ENCODE assay signal across 1 cellular context in the genomic region with DNA sequence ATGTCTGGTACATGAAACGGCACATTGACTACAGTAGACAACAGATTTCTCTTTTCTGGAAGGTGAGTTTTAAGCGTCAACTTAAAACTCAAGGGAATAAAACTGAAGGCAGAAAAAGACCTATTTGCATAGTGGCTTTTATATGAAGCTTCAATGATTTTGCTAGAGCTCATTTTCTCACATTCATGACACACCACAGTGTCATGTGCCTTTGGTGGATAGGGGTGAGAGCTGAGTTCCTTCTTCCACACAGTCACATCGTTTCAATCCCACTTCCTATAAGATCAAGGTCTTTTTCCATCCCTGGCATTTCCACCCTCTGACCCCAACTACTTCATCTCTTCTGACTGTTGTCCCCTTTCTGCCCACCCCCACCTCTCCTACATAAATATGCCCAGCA.
TF ChIP-seq lines count a peak whose summit lies in the region.

No MANE protein-coding gene starts in this region.

TF ChIP-seq in GM12878, 131 proteins besides CTCF, POLR2A, EP300 and RAD21 (continued from another document and continues in another):
- TF ChIP-seq, protein P1, sequence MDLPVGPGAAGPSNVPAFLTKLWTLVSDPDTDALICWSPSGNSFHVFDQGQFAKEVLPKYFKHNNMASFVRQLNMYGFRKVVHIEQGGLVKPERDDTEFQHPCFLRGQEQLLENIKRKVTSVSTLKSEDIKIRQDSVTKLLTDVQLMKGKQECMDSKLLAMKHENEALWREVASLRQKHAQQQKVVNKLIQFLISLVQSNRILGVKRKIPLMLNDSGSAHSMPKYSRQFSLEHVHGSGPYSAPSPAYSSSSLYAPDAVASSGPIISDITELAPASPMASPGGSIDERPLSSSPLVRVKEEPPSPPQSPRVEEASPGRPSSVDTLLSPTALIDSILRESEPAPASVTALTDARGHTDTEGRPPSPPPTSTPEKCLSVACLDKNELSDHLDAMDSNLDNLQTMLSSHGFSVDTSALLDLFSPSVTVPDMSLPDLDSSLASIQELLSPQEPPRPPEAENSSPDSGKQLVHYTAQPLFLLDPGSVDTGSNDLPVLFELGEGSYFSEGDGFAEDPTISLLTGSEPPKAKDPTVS (IDR thresholded peaks at IDR 0.05; ENCODE audit: low read depth, low read length): no peak
- TF ChIP-seq CBFB (IDR thresholded peaks at IDR 0.05; ENCODE audit: low read depth): no peak
- TF ChIP-seq, protein P2, sequence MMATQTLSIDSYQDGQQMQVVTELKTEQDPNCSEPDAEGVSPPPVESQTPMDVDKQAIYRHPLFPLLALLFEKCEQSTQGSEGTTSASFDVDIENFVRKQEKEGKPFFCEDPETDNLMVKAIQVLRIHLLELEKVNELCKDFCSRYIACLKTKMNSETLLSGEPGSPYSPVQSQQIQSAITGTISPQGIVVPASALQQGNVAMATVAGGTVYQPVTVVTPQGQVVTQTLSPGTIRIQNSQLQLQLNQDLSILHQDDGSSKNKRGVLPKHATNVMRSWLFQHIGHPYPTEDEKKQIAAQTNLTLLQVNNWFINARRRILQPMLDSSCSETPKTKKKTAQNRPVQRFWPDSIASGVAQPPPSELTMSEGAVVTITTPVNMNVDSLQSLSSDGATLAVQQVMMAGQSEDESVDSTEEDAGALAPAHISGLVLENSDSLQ (IDR thresholded peaks at IDR 0.05): no peak
- TF ChIP-seq, protein P3, sequence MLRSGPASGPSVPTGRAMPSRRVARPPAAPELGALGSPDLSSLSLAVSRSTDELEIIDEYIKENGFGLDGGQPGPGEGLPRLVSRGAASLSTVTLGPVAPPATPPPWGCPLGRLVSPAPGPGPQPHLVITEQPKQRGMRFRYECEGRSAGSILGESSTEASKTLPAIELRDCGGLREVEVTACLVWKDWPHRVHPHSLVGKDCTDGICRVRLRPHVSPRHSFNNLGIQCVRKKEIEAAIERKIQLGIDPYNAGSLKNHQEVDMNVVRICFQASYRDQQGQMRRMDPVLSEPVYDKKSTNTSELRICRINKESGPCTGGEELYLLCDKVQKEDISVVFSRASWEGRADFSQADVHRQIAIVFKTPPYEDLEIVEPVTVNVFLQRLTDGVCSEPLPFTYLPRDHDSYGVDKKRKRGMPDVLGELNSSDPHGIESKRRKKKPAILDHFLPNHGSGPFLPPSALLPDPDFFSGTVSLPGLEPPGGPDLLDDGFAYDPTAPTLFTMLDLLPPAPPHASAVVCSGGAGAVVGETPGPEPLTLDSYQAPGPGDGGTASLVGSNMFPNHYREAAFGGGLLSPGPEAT (IDR thresholded peaks at IDR 0.05; ENCODE audit: low read depth): peak; percentile 84
- peak; percentile 94 for TF ChIP-seq IKZF1 (conservative IDR thresholded peaks at IDR 0.05)
- TF ChIP-seq JUND (IDR thresholded peaks at IDR 0.05; ENCODE audit: low read depth, low read length): no peak; the same call in 1 of the 2 replicates
- peak; percentile 89 for TF ChIP-seq RAD51 (IDR thresholded peaks at IDR 0.05)
- peak; percentile 46; the same call in 1 of the 2 replicates for TF ChIP-seq NBN (IDR thresholded peaks at IDR 0.05)
- no peak for TF ChIP-seq NFXL1 (IDR thresholded peaks at IDR 0.05; ENCODE audit: borderline replicate concordance)
- TF ChIP-seq ZNF24 (IDR thresholded peaks at IDR 0.05): peak; percentile 87
- TF ChIP-seq TARDBP (IDR thresholded peaks at IDR 0.05; ENCODE audit: borderline replicate concordance): no peak
- TF ChIP-seq, protein P4, sequence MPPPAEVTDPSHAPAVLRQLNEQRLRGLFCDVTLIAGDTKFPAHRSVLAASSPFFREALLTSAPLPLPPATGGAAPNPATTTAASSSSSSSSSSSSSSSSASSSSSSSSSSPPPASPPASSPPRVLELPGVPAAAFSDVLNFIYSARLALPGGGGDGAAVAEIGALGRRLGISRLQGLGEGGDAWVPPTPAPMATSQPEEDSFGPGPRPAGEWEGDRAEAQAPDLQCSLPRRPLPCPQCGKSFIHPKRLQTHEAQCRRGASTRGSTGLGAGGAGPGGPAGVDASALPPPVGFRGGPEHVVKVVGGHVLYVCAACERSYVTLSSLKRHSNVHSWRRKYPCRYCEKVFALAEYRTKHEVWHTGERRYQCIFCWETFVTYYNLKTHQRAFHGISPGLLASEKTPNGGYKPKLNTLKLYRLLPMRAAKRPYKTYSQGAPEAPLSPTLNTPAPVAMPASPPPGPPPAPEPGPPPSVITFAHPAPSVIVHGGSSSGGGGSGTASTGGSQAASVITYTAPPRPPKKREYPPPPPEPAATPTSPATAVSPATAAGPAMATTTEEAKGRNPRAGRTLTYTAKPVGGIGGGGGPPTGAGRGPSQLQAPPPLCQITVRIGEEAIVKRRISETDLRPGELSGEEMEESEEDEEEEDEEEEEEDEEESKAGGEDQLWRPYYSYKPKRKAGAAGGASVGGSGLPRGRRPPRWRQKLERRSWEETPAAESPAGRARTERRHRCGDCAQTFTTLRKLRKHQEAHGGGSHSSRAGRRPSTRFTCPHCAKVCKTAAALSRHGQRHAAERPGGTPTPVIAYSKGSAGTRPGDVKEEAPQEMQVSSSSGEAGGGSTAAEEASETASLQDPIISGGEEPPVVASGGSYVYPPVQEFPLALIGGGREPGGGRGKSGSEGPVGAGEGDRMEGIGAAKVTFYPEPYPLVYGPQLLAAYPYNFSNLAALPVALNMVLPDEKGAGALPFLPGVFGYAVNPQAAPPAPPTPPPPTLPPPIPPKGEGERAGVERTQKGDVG (CRISPR knock-in tag; IDR thresholded peaks at IDR 0.05): no peak
- no peak for TF ChIP-seq RELA (IDR thresholded peaks at IDR 0.05; ENCODE audit: borderline replicate concordance, partially characterized antibody)
- no peak; the same call in 1 of the 2 replicates for TF ChIP-seq JUNB (IDR thresholded peaks at IDR 0.05)
- no peak for TF ChIP-seq TAF1 (IDR thresholded peaks at IDR 0.05; ENCODE audit: borderline replicate concordance, low read depth, low read length)
- TF ChIP-seq SIN3A (IDR thresholded peaks at IDR 0.05; ENCODE audit: low read depth, low read length): no peak
- TF ChIP-seq ZNF384 (IDR thresholded peaks at IDR 0.05; ENCODE audit: borderline replicate concordance, low read depth, low read length): no peak
- TF ChIP-seq RFX5 (IDR thresholded peaks at IDR 0.05; ENCODE audit: low read depth, low read length): no peak
- TF ChIP-seq MEF2B (IDR thresholded peaks at IDR 0.05; ENCODE audit: partially characterized antibody, poor library complexity, severe bottlenecking): peak; percentile 89
- TF ChIP-seq CREB1 (IDR thresholded peaks at IDR 0.05; ENCODE audit: low read depth): no peak
- TF ChIP-seq EGR1 (IDR thresholded peaks at IDR 0.05; ENCODE audit: borderline replicate concordance in 1 of 2, low read depth in 2 of 2, low read length in 2 of 2): no peak
- no peak for TF ChIP-seq NRF1 (conservative IDR thresholded peaks at IDR 0.05; ENCODE audit: low read depth, low read length)
- peak; percentile 82 for TF ChIP-seq ATF7 (IDR thresholded peaks at IDR 0.05; ENCODE audit: low read depth)
- no peak for TF ChIP-seq SP1 (IDR thresholded peaks at IDR 0.05; ENCODE audit: low read depth, low read length)
- 0 out of 2 replicates have a peak, but pooled peaks have one; percentile 49 for TF ChIP-seq RCOR1 (conservative IDR thresholded peaks at IDR 0.05; ENCODE audit: low read depth, low read length)
- TF ChIP-seq, protein P5, sequence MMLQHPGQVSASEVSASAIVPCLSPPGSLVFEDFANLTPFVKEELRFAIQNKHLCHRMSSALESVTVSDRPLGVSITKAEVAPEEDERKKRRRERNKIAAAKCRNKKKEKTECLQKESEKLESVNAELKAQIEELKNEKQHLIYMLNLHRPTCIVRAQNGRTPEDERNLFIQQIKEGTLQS (IDR thresholded peaks at IDR 0.05; ENCODE audit: borderline replicate concordance, extremely low read depth, low read depth, low read length): no peak
- TF ChIP-seq CHD2 (IDR thresholded peaks at IDR 0.05; ENCODE audit: borderline replicate concordance, low read depth, low read length): peak; percentile 56; the same call in 1 of the 2 replicates
- no peak for TF ChIP-seq SUPT20H (IDR thresholded peaks at IDR 0.05; ENCODE audit: borderline replicate concordance, control insufficient read depth, low read depth, low read length)
- TF ChIP-seq, protein P6, sequence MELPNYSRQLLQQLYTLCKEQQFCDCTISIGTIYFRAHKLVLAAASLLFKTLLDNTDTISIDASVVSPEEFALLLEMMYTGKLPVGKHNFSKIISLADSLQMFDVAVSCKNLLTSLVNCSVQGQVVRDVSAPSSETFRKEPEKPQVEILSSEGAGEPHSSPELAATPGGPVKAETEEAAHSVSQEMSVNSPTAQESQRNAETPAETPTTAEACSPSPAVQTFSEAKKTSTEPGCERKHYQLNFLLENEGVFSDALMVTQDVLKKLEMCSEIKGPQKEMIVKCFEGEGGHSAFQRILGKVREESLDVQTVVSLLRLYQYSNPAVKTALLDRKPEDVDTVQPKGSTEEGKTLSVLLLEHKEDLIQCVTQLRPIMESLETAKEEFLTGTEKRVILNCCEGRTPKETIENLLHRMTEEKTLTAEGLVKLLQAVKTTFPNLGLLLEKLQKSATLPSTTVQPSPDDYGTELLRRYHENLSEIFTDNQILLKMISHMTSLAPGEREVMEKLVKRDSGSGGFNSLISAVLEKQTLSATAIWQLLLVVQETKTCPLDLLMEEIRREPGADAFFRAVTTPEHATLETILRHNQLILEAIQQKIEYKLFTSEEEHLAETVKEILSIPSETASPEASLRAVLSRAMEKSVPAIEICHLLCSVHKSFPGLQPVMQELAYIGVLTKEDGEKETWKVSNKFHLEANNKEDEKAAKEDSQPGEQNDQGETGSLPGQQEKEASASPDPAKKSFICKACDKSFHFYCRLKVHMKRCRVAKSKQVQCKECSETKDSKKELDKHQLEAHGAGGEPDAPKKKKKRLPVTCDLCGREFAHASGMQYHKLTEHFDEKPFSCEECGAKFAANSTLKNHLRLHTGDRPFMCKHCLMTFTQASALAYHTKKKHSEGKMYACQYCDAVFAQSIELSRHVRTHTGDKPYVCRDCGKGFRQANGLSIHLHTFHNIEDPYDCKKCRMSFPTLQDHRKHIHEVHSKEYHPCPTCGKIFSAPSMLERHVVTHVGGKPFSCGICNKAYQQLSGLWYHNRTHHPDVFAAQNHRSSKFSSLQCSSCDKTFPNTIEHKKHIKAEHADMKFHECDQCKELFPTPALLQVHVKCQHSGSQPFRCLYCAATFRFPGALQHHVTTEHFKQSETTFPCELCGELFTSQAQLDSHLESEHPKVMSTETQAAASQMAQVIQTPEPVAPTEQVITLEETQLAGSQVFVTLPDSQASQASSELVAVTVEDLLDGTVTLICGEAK (IDR thresholded peaks at IDR 0.05; ENCODE audit: borderline replicate concordance): no peak
- TF ChIP-seq ZNF274 (IDR thresholded peaks at IDR 0.05; ENCODE audit: insufficient read depth, insufficient read length): no peak
- TF ChIP-seq, protein P7, sequence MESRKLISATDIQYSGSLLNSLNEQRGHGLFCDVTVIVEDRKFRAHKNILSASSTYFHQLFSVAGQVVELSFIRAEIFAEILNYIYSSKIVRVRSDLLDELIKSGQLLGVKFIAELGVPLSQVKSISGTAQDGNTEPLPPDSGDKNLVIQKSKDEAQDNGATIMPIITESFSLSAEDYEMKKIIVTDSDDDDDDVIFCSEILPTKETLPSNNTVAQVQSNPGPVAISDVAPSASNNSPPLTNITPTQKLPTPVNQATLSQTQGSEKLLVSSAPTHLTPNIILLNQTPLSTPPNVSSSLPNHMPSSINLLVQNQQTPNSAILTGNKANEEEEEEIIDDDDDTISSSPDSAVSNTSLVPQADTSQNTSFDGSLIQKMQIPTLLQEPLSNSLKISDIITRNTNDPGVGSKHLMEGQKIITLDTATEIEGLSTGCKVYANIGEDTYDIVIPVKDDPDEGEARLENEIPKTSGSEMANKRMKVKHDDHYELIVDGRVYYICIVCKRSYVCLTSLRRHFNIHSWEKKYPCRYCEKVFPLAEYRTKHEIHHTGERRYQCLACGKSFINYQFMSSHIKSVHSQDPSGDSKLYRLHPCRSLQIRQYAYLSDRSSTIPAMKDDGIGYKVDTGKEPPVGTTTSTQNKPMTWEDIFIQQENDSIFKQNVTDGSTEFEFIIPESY (IDR thresholded peaks at IDR 0.05): no peak
- TF ChIP-seq PAX8 (IDR thresholded peaks at IDR 0.05): no peak
- TF ChIP-seq ZZZ3 (IDR thresholded peaks at IDR 0.05; ENCODE audit: control insufficient read depth, insufficient read length, low read depth): no peak
- TF ChIP-seq ZNF622 (IDR thresholded peaks at IDR 0.05): no peak
- TF ChIP-seq CBX3 (IDR thresholded peaks at IDR 0.05; ENCODE audit: borderline replicate concordance, low read depth): no peak
- TF ChIP-seq SREBF1 (IDR thresholded peaks at IDR 0.05; ENCODE audit: low read length): no peak
- TF ChIP-seq CHD1 (IDR thresholded peaks at IDR 0.05; ENCODE audit: low read depth, low read length): no peak
- peak; percentile 85 for TF ChIP-seq SPI1 (IDR thresholded peaks at IDR 0.05; ENCODE audit: borderline replicate concordance, insufficient read depth, low read depth, low read length)
- TF ChIP-seq SUZ12 (IDR thresholded peaks at IDR 0.05; ENCODE audit: unreplicated experiment): no peak
- TF ChIP-seq RUNX3 (IDR thresholded peaks at IDR 0.05; ENCODE audit: low read length): peak; percentile 79
- TF ChIP-seq, protein P8, sequence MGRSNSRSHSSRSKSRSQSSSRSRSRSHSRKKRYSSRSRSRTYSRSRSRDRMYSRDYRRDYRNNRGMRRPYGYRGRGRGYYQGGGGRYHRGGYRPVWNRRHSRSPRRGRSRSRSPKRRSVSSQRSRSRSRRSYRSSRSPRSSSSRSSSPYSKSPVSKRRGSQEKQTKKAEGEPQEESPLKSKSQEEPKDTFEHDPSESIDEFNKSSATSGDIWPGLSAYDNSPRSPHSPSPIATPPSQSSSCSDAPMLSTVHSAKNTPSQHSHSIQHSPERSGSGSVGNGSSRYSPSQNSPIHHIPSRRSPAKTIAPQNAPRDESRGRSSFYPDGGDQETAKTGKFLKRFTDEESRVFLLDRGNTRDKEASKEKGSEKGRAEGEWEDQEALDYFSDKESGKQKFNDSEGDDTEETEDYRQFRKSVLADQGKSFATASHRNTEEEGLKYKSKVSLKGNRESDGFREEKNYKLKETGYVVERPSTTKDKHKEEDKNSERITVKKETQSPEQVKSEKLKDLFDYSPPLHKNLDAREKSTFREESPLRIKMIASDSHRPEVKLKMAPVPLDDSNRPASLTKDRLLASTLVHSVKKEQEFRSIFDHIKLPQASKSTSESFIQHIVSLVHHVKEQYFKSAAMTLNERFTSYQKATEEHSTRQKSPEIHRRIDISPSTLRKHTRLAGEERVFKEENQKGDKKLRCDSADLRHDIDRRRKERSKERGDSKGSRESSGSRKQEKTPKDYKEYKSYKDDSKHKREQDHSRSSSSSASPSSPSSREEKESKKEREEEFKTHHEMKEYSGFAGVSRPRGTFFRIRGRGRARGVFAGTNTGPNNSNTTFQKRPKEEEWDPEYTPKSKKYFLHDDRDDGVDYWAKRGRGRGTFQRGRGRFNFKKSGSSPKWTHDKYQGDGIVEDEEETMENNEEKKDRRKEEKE (IDR thresholded peaks at IDR 0.05): no peak
- TF ChIP-seq WRNIP1 (IDR thresholded peaks at IDR 0.05; ENCODE audit: borderline replicate concordance, low read depth, low read length): no peak
- TF ChIP-seq TBL1XR1 (IDR thresholded peaks at IDR 0.05; ENCODE audit: low read depth, low read length): no peak
- TF ChIP-seq BACH1 (IDR thresholded peaks at IDR 0.05; ENCODE audit: borderline replicate concordance): peak; percentile 28; the same call in 1 of the 2 replicates
- no peak; the same call in 1 of the 2 replicates for TF ChIP-seq FOXM1 (IDR thresholded peaks at IDR 0.05; ENCODE audit: low read depth, low read length)
